Comparison of ENCODE assay signal across 1 cellular context in the genomic region with DNA sequence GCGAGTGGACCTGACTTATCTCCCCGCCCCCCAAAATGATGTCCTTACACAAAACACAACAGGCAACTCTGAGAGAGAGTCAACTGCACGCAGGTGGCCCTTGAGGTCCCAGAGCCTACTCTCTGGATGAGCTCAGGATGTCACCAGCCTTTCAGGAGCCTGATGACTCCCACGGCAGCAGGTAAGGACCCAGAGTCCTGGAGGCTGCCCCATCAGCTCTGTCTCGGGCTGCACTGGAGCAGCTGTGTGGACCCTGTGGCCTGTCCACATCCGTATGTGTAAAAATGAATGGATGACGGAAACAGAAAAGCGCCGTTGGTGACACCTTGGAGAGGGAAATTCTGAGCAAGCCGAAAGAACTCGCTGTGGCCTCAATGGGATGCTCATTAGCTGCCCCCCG.
TF ChIP-seq lines count a peak whose summit lies in the region.

No MANE protein-coding gene starts in this region.

TF ChIP-seq in WTC11, 78 proteins besides CTCF, POLR2A, EP300 and RAD21 (continued from another document):
- TF ChIP-seq NR2C2 (CRISPR knock-in tag; IDR thresholded peaks at IDR 0.05) (no peak), ZMAT4 (CRISPR knock-in tag; IDR thresholded peaks at IDR 0.05) (no peak), HMGA2 (CRISPR knock-in tag; IDR thresholded peaks at IDR 0.05) (no peak), AFF4 (CRISPR knock-in tag; IDR thresholded peaks at IDR 0.05; ENCODE audit: borderline replicate concordance) (no peak), GRHL2 (CRISPR knock-in tag; IDR thresholded peaks at IDR 0.05; ENCODE audit: insufficient replicate concordance, severe bottlenecking) (no peak)
